18 cellular contexts compared by ENCODE assay signal in genomic region chr9:26687421-26687820, GRCh38.
"Had no signal": no experiment of that assay in that cellular context is flagged by ENCODE, and none has a peak within 500 bp of the region (broad histone marks: within the 10 kb centered on the region; RNA-seq: fewer than 3 reads in every experiment).

No MANE protein-coding gene starts in this region.

- ATAC-seq: activated T-cell treated with anti-CD3 and anti-CD28 coated beads, Interleukin-2, amount 50 U/mL, for 4 hours; heart right ventricle; left lobe of liver; mucosa of descending colon; naive thymus-derived CD8-positive, alpha-beta T cell had no signal

- H3K36me3 Mint-ChIP-seq: activated CD4-positive, alpha-beta memory T cell treated with anti-CD3 and anti-CD28 coated beads for 36 hours; activated naive CD8-positive, alpha-beta T cell treated with anti-CD3 and anti-CD28 coated beads for 36 hours; naive thymus-derived CD8-positive, alpha-beta T cell had no signal

- H3K27ac ChIP-seq: heart right ventricle, prostate gland, right lobe of liver, spleen had no signal

- H3K36me3 ChIP-seq: heart right ventricle, prostate gland, right lobe of liver, spleen had no signal

- H3K4me3 Mint-ChIP-seq: activated CD4-positive, alpha-beta memory T cell treated with anti-CD3 and anti-CD28 coated beads for 36 hours; activated naive CD8-positive, alpha-beta T cell treated with anti-CD3 and anti-CD28 coated beads for 36 hours; activated T-cell treated with anti-CD3 and anti-CD28 coated beads, Interleukin-2, amount 50 U/mL, for 4 hours; naive thymus-derived CD8-positive, alpha-beta T cell had no signal

- H3K9me3 Mint-ChIP-seq: activated CD4-positive, alpha-beta memory T cell treated with anti-CD3 and anti-CD28 coated beads for 36 hours; activated naive CD8-positive, alpha-beta T cell treated with anti-CD3 and anti-CD28 coated beads for 36 hours; activated T-cell treated with anti-CD3 and anti-CD28 coated beads, Interleukin-2, amount 50 U/mL, for 4 hours had no signal

- H3K4me1 ChIP-seq: heart right ventricle, prostate gland, right lobe of liver, spleen had no signal

- H3K4me3 ChIP-seq: heart right ventricle, mucosa of descending colon, prostate gland, right lobe of liver, spleen had no signal

- H3K27me3 ChIP-seq: right lobe of liver, spleen had no signal

- H3K9me3 ChIP-seq: heart right ventricle, mucosa of descending colon, prostate gland, right lobe of liver, spleen had no signal

- H3K27ac Mint-ChIP-seq: activated CD4-positive, alpha-beta memory T cell treated with anti-CD3 and anti-CD28 coated beads for 36 hours; activated naive CD8-positive, alpha-beta T cell treated with anti-CD3 and anti-CD28 coated beads for 36 hours; naive thymus-derived CD8-positive, alpha-beta T cell had no signal

- DNase-seq: activated CD4-positive, alpha-beta memory T cell treated with anti-CD3 and anti-CD28 coated beads for 36 hours; activated gamma-delta T cell; activated naive CD8-positive, alpha-beta T cell treated with anti-CD3 and anti-CD28 coated beads for 36 hours; activated T-cell treated with anti-CD3 and anti-CD28 coated beads, Interleukin-2, amount 50 U/mL, for 4 hours; heart right ventricle; islet precursor cell; mammary epithelial cell; naive thymus-derived CD8-positive, alpha-beta T cell; occipital lobe; right lobe of liver; spleen; stimulated activated CD4-positive, alpha-beta T cell treated with anti-CD3 and anti-CD28 coated beads, Interleukin-1b, Interleukin-23, amount 100 ng/mL, for 48 hours; stimulated activated naive CD4-positive, alpha-beta T cell; substantia nigra; trophoblast cell had no signal

- H3K4me1 Mint-ChIP-seq: activated naive CD8-positive, alpha-beta T cell treated with anti-CD3 and anti-CD28 coated beads for 36 hours; naive thymus-derived CD8-positive, alpha-beta T cell had no signal
